In genomic region chr1:182668633-182669032, GRCh38 we compare ENCODE assay signal across 1 cellular context.
TF ChIP-seq lines count a peak whose summit lies in the region.

No MANE protein-coding gene starts in this region.

TF ChIP-seq in H1, 55 proteins besides CTCF, POLR2A, EP300 and RAD21 (continued from another document):
- TF ChIP-seq ZNF274 (IDR thresholded peaks at IDR 0.05; ENCODE audit: borderline replicate concordance, extremely low read depth, low read length) (no peak), TEAD4 (IDR thresholded peaks at IDR 0.05; ENCODE audit: low read depth, low read length) (no peak), RFX5 (IDR thresholded peaks at IDR 0.05; ENCODE audit: borderline replicate concordance, low read depth, low read length) (no peak), CHD1 (IDR thresholded peaks at IDR 0.05; ENCODE audit: low read depth, low read length) (no peak), CHD7 (IDR thresholded peaks at IDR 0.05; ENCODE audit: insufficient replicate concordance, low read length) (no peak)
